Comparison of ENCODE assay signal across 7 cellular contexts in the genomic region with DNA sequence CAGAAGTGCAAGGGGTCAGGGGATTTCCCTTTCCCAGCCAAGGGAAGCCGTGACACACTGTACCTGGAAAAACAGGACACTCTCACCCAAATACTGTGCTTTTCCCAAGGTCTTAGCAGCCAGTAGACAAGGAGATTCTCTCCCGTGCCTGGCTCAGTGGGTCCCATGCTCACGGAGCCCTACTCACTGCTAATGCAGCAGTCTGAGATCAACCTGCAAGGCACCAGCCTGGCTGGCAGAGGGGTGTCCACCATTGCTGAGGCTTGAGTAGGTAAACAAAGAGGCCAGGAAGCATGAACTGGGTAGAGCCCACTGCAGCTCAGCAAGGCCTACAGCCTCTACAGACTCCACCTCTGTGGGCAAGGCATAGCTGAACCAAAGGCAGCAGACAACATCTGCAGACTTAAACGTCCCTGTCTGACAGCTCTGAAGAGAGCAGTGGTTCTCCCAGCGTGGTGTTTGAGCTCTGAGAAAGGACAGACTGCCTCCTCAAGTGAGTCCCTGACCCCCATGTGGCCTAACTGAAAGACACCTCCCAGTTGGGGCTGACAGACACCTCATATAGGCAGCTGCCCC. TPM values are rescaled to one million over a fixed set of nuclear protein-coding genes. Genes with fewer than 3 reads are reported as not detected.
"Had no signal": no experiment of that assay in that cellular context is flagged by ENCODE, and none has a peak within 500 bp of the region (broad histone marks: within the 10 kb centered on the region; RNA-seq: fewer than 3 reads in every experiment).

No MANE protein-coding gene starts in this region.

RNA-seq across cellular contexts. Expression of a gene that starts 21.8 kb away (rescaled TPM):
- total RNA-seq: K562, M059J, PC-3, Peyer's patch, Right ventricle myocardium superior, SJSA1 had no signal
- polyA plus RNA-seq: K562 had no signal

RNA-seq across cellular contexts. Expression of a gene that starts 37.3 kb away (rescaled TPM):
- total RNA-seq: K562, M059J, PC-3, Peyer's patch, Right ventricle myocardium superior, SJSA1 had no signal
- polyA plus RNA-seq: K562, SK-N-SH had no signal

RNA-seq across cellular contexts. Expression of a gene that starts 43.0 kb away (rescaled TPM):
- total RNA-seq: K562, M059J, PC-3, Peyer's patch, Right ventricle myocardium superior, SJSA1 had no signal
- polyA plus RNA-seq: K562, SK-N-SH had no signal
